ENCODE assay signal across 17 cellular contexts in genomic region chr12:116931665-116932064, GRCh38. TPM values are rescaled to one million over a fixed set of nuclear protein-coding genes. Genes with fewer than 3 reads are reported as not detected.
DNase-seq lines count a peak whose midpoint lies in the region; TF ChIP-seq lines count a peak whose summit lies in the region.
"Had no signal": no experiment of that assay in that cellular context is flagged by ENCODE, and none has a peak within 500 bp of the region (broad histone marks: within the 10 kb centered on the region; RNA-seq: fewer than 3 reads in every experiment).

No MANE protein-coding gene starts in this region.

- H3K9ac ChIP-seq in BLaER1 (no peak overlapping the region), GM23248 (no peak overlapping the region)

- peaks cover 99% of the 10 kb centered on the region for H3K79me2 ChIP-seq in GM23248 (ENCODE audit: insufficient read depth)
- H3K79me2 ChIP-seq in PC-9 (ENCODE audit: low read depth), result peaks cover 14% of the 10 kb centered on the region

- TF ChIP-seq CTCF in PC-9 (conservative IDR thresholded peaks at IDR 0.05), result no peak

- H3K4me3 ChIP-seq in BLaER1 (no peak overlapping the region), GM23248 (no peak overlapping the region), PC-9 (no peak overlapping the region)
- H3K4me3 ChIP-seq: A549, SK-N-MC had no signal

- intact Hi-C loops in PC-9 (cut with micrococcal nuclease; ENCODE audit: unreplicated experiment), result no loop called here

- H3K4me1 ChIP-seq in BLaER1 (peaks cover 44% of the 10 kb centered on the region), GM23248 (ENCODE audit: insufficient read depth) (no peaks in the 10 kb centered on the region), PC-9 (replicated peaks; ENCODE audit: insufficient read depth) (peaks cover 12% of the 10 kb centered on the region)
- H3K4me1 ChIP-seq: A549 had no signal

- no TSS peak for BruUV-seq in PC-9 (replicated peaks; lab: Mats Ljungman, UMichigan)

- no peaks in the 10 kb centered on the region for H3K27me3 ChIP-seq in BLaER1
- no peaks in the 10 kb centered on the region for H3K27me3 ChIP-seq in GM23248 (replicated peaks; ENCODE audit: insufficient read depth)
- no peaks in the 10 kb centered on the region for H3K27me3 ChIP-seq in PC-9 (ENCODE audit: insufficient read depth, low read depth)

- H3K9me2 ChIP-seq in GM23248 (ENCODE audit: insufficient read depth), result no peaks in the 10 kb centered on the region
- no peaks in the 10 kb centered on the region for H3K9me2 ChIP-seq in PC-9 (ENCODE audit: insufficient read depth)

- peaks cover 9% of the 10 kb centered on the region; the same call in 1 of the 2 replicates for H3F3A ChIP-seq in GM23248 (ENCODE audit: insufficient read depth)
- H3F3A ChIP-seq in PC-9 (ENCODE audit: insufficient read depth, low read depth), result peaks cover 9% of the 10 kb centered on the region

- 0 out of 2 replicates have a peak overlapping the region, but pooled peaks have one; percentile 2 for H3K4me2 ChIP-seq in BLaER1
- no peak overlapping the region for H3K4me2 ChIP-seq in GM23248 (ENCODE audit: unreplicated experiment)
- no peak overlapping the region for H3K4me2 ChIP-seq in PC-9
- H3K4me2 ChIP-seq: A549 had no signal

- H3K36me3 ChIP-seq in BLaER1 (peaks cover 62% of the 10 kb centered on the region), GM23248 (ENCODE audit: low read depth) (peaks cover 36% of the 10 kb centered on the region), PC-9 (ENCODE audit: low read depth) (0 out of 2 replicates have a peak, but pooled peaks cover 9% of the 10 kb centered on the region)

- no peak overlapping the region for H2AFZ ChIP-seq in GM23248
- no peak overlapping the region for H2AFZ ChIP-seq in PC-9

- in situ Hi-C loops in GM23248 (cut with MboI), result no loop called here

- H3K9me3 ChIP-seq in BLaER1, result peaks cover 7% of the 10 kb centered on the region; the same call in 1 of the 2 replicates
- H3K9me3 ChIP-seq in GM23248 (ENCODE audit: low read depth), result no peaks in the 10 kb centered on the region
- H3K9me3 ChIP-seq in PC-9 (ENCODE audit: insufficient read depth, low read depth), result no peaks in the 10 kb centered on the region
- H3K9me3 ChIP-seq: A549 had no signal

- peak; percentile 36 for DNase-seq in GM23248
- peak in 1 of 2 experiments; percentile 44 for DNase-seq in PC-9
- DNase-seq in kidney tubule cell (ENCODE audit: low spot score), result peak; percentile 8
- DNase-seq in iPS-NIHi7 (ENCODE audit: extremely low spot score), result no peak
- DNase-seq in amniotic stem cell (lab: John Stamatoyannopoulos, UW), result no peak
- no peak for DNase-seq in RKO (ENCODE audit: low spot score)
- DNase-seq: C1 segment of cervical spinal cord, HFFc6, Kasumi-1, MM.1S, NCI-H345, NCI-H524 treated with DMSO at 0.1 percent for 48 hours, T-cell had no signal

- POLR2A ChIA-PET in PC-9 (lab: Charles Lee; ENCODE audit: unreplicated experiment), result no interaction called here

- CTCF ChIA-PET in PC-9 (lab: Charles Lee), result no interaction called here

- H3K27ac ChIP-seq in BLaER1 (no peak overlapping the region), GM23248 (no peak overlapping the region), PC-9 (peak overlapping the region; percentile 36; the same call in 1 of the 2 replicates)
- H3K27ac ChIP-seq: A549, SK-N-MC had no signal

- H4K20me1 ChIP-seq in BLaER1, result peaks cover 32% of the 10 kb centered on the region
- H4K20me1 ChIP-seq in GM23248 (ENCODE audit: insufficient read depth), result no peaks in the 10 kb centered on the region; the same call in 1 of the 2 replicates
- peaks cover 21% of the 10 kb centered on the region for H4K20me1 ChIP-seq in PC-9 (ENCODE audit: insufficient read depth)

RNA-seq across cellular contexts. Expression of gene FBXW8, which starts 20.9 kb away (rescaled TPM):
- 23.1 and 27.7 TPM in 2 replicates for total RNA-seq in GM23248 (2014; rRNA removed; shearing (Covaris generic))
- 11.0 and 12.7 TPM in 2 replicates for polyA plus RNA-seq in GM23248 (2016; fragmentation: Nextera tagmentation; extraction: Ambion mirVana)
- 20.6 and 27.4 TPM in 2 replicates for total RNA-seq in PC-9 (2021)

RNA-seq across cellular contexts. Expression of gene HRK, which starts 50.4 kb away (rescaled TPM):
- total RNA-seq in GM23248 (2014; rRNA removed; shearing (Covaris generic)), result not detected in 2 replicates
- not detected in 2 replicates for polyA plus RNA-seq in GM23248 (2016; fragmentation: Nextera tagmentation; extraction: Ambion mirVana)
- total RNA-seq in PC-9 (2021), result 0.55 and 1.4 TPM in 2 replicates
- total RNA-seq: HFFc6, HT-29 had no signal

Comparison
In these comparisons a context has a peak if more than half of its experiments do, and no peak if none do; other contexts are left out.
1. DNase-seq: peak in GM23248 (single experiment) and kidney tubule cell (single experiment); none in iPS-NIHi7 (single experiment), amniotic stem cell (single experiment) and RKO (single experiment).